8 cellular contexts compared by ENCODE assay signal in the genomic region with DNA sequence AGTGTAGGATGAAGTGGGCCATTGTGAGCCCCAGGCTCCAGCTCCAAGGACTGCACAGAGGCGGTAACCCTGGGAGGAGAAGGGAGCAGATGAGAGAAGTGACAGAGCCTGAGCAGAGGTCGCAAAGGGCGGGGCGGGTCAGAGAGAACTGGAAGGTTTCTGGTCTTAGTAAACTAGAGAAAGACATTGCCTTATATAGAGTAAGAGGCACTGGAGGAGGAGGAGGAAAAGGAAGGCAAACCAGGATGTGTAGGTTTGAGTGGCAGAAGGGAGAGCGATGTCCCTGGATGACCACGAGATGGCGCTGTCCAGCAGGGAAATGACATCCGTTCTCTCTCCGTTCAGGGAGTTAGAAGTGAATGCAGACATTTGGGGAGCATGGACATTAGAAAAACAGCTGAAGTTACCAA. TPM values are rescaled to one million over a fixed set of nuclear protein-coding genes. Genes with fewer than 3 reads are reported as not detected.
DNase-seq lines count a peak whose midpoint lies in the region; ATAC-seq and TF ChIP-seq lines count a peak whose summit lies in the region.

No MANE protein-coding gene starts in this region.

- TF ChIP-seq CTCF in AG09309 (IDR thresholded peaks at IDR 0.05; ENCODE audit: control insufficient read depth, insufficient read depth, low read depth, low read length, missing control alignments) (peak; percentile 90), right lobe of liver (IDR thresholded peaks at IDR 0.05) (peak; percentile 78 to 92 (median 82))

- no peaks in the 10 kb centered on the region for H3K36me3 ChIP-seq in right lobe of liver

- H3K9me3 ChIP-seq in right lobe of liver = no peaks in the 10 kb centered on the region

- WGBS in right lobe of liver (ENCODE audit: insufficient coverage, low coverage, low lambda C conversion rate, missing lambda C conversion rate) = 2% methylated on average over 8 of the region's 9 CpGs

- H3K27me3 ChIP-seq in right lobe of liver = no peaks in the 10 kb centered on the region

- peaks cover 0 to 65% (median 24%) of the 10 kb centered on the region in 4 donors for H3K4me1 ChIP-seq in right lobe of liver

- intact Hi-C loops in right lobe of liver (cut with DNase I) = loop anchor here (10.0 kb wide), 3 partner anchors 60 to 130 kb away; no protein-coding TSS in a partner anchor

- peak; percentile 49 for DNase-seq in AG09309 (ENCODE audit: low read depth)
- peak; percentile 44 for DNase-seq in NCI-H446 treated with DMSO at 0.1 percent for 48 hours (lab: John Stamatoyannopoulos, UW)
- DNase-seq in activated CD4-positive, alpha-beta T cell treated with anti-CD3 and anti-CD28 coated beads for 4 hours = peak; percentile 66 to 87
- DNase-seq in dedifferentiated amniotic fluid mesenchymal stem cell (ENCODE audit: extremely low spot score) = peak; percentile 68
- peak; percentile 81 to 87 (median 84) for DNase-seq in right lobe of liver
- peak; percentile 50 to 77 (median 72) for DNase-seq in stimulated activated CD4-positive, alpha-beta T cell treated with anti-CD3 and anti-CD28 coated beads, TNF-alpha, amount 100 ng/mL, for 48 hours (ENCODE audit: low read depth in 3 of 3)

- ATAC-seq in GM18868 (IDR thresholded peaks at IDR 0.05; ENCODE audit: unreplicated experiment) (peak; percentile 87), HG03159 (IDR thresholded peaks at IDR 0.05; ENCODE audit: unreplicated experiment) (peak; percentile 81), right lobe of liver (peak; percentile 78 to 87 (median 85))

- no peak for TF ChIP-seq POLR2A in right lobe of liver (IDR thresholded peaks at IDR 0.05)

- H3K27ac ChIP-seq in right lobe of liver = peak overlapping the region in 2 of 3 donors; percentile 59 to 74

- H3K4me3 ChIP-seq in AG09309 (ENCODE audit: control insufficient read depth, low read depth, low read length) (no peak overlapping the region), right lobe of liver (no peak overlapping the region)

RNA-seq across cellular contexts. Expression of a gene that starts 49.0 kb away (rescaled TPM):
- 10 to 100 TPM; 16.4 to 49.9 (median 19.7) TPM for total RNA-seq in right lobe of liver
